Comparison of ENCODE assay signal across 1 cellular context in the genomic region with DNA sequence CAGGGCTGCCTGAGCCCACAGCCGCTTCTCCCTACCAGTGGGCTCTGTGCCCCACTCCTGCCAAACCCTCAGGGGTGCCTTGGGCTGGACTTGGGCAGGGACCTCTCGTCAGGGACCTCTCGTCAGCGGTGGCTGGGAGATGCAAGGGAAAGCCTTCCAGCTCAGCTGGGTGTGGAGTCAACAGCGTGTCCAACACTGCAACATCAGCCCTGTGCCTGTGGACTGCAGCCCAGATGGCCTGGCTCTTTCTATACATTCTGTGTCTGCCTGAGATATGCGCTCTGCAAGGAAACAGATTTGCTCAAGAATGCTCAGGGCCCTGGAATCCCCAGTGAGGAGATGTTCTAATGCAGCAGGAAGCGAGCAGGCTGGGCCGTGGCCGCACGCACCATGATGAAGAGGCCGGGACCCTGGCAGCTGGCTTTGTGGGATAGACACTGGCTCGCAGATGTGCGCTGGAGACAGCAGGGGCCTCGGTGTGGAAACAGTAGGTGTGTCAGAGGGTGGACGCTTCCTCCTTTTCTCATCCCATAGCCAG.
TF ChIP-seq lines count a peak whose summit lies in the region.

No MANE protein-coding gene starts in this region.

TF ChIP-seq in K562, 482 proteins besides CTCF, POLR2A, EP300 and RAD21:
- TF ChIP-seq SMARCB1 (IDR thresholded peaks at IDR 0.05; ENCODE audit: insufficient read length, low read depth) (no peak), KLF16 (IDR thresholded peaks at IDR 0.05) (no peak), ZBTB8A (IDR thresholded peaks at IDR 0.05; ENCODE audit: partially characterized antibody) (no peak)
- TF ChIP-seq, protein P1, sequence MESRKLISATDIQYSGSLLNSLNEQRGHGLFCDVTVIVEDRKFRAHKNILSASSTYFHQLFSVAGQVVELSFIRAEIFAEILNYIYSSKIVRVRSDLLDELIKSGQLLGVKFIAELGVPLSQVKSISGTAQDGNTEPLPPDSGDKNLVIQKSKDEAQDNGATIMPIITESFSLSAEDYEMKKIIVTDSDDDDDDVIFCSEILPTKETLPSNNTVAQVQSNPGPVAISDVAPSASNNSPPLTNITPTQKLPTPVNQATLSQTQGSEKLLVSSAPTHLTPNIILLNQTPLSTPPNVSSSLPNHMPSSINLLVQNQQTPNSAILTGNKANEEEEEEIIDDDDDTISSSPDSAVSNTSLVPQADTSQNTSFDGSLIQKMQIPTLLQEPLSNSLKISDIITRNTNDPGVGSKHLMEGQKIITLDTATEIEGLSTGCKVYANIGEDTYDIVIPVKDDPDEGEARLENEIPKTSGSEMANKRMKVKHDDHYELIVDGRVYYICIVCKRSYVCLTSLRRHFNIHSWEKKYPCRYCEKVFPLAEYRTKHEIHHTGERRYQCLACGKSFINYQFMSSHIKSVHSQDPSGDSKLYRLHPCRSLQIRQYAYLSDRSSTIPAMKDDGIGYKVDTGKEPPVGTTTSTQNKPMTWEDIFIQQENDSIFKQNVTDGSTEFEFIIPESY (CRISPR knock-in tag; IDR thresholded peaks at IDR 0.05): no peak
TF ChIP-seq in K562: peak in this region for 0.
